1 cellular context compared by ENCODE assay signal in genomic region chr19:8079988-8080387, GRCh38.
TF ChIP-seq lines count a peak whose summit lies in the region.

No MANE protein-coding gene starts in this region.

TF ChIP-seq in HepG2, 621 proteins besides CTCF, POLR2A, EP300 and RAD21 (continued from another document):
- TF ChIP-seq ZBTB40 (IDR thresholded peaks at IDR 0.05) (peak; percentile 48), ZBTB40 (CRISPR knock-in tag; IDR thresholded peaks at IDR 0.05) (peak; percentile 99)
